16 cellular contexts compared by ENCODE assay signal in the genomic region with DNA sequence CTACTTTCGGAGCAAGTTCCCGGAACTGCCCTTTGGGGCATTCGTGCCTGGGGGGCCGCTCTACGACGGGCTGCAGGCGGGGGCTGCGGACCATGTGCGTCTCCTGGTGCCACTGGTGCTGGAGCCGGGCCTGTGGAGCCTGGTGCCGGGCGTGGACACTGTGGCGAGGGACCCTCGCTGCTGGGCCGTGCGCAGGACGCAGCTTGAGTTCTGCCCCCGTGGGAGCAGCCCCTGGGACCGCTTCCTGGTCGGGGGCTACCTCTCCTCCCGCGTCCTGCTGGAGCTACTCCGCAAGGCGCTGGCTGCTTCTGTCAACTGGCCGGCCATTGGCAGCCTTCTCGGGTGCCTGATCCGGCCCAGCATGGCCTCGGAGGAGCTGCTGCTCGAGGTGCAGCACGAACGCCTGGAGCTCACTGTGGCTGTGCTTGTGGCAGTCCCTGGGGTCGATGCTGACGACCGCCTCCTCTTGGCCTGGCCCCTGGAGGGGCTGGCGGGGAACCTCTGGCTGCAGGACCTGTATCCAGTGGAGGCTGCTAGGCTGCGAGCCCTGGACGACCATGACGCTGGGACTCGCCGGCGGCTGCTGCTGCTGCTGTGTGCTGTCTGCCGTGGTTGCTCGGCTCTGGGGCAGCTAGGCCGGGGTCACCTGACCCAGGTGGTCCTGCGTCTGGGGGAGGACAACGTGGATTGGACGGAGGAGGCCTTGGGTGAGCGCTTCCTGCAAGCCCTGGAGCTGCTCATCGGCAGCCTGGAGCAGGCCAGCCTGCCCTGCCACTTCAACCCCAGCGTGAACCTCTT. TPM values are rescaled to one million over a fixed set of nuclear protein-coding genes. Genes with fewer than 3 reads are reported as not detected.
DNase-seq lines count a peak whose midpoint lies in the region; ATAC-seq, FAIRE-seq and TF ChIP-seq lines count a peak whose summit lies in the region.
"Had no signal": no experiment of that assay in that cellular context is flagged by ENCODE, and none has a peak within 500 bp of the region (broad histone marks: within the 10 kb centered on the region; RNA-seq: fewer than 3 reads in every experiment).

No MANE protein-coding gene starts in this region.

- TF ChIP-seq EP300 in SK-N-SH (IDR thresholded peaks at IDR 0.05; ENCODE audit: borderline replicate concordance in 1 of 2, low read depth in 1 of 2, low read length in 1 of 2): no peak

- no peak for TF ChIP-seq RAD21 in SK-N-SH (IDR thresholded peaks at IDR 0.05; ENCODE audit: low read length)

- H3K4me1 ChIP-seq in NT2/D1 (ENCODE audit: insufficient read depth, insufficient read length) (peaks cover 13% of the 10 kb centered on the region), kidney (ENCODE audit: control insufficient read depth in 1 of 2, insufficient read depth in 1 of 2, low read depth in 1 of 2, low read length in 2 of 2) (peaks cover 13 to 23% of the 10 kb centered on the region in 2 donors), SK-N-SH (ENCODE audit: control insufficient read depth in 1 of 2, insufficient read depth in 2 of 2, low read depth in 1 of 2, low read length in 1 of 2) (peaks cover 8 to 17% of the 10 kb centered on the region in 2 experiments; a peak in 2 of 4 replicates)

- H3K9me3 ChIP-seq in NT2/D1 (ENCODE audit: insufficient read depth, low read length) (no peaks in the 10 kb centered on the region), kidney (ENCODE audit: control insufficient read depth in 1 of 2, low read length in 2 of 2) (no peaks in the 10 kb centered on the region), SK-N-SH (no peaks in the 10 kb centered on the region)
- H3K9me3 ChIP-seq: Caco-2 had no signal

- FAIRE-seq in kidney (lab: Jason Lieb, UNC): no peak
- FAIRE-seq: A204.1, D721Med, G401.6, GM12891, GM19239 had no signal

- WGBS in SK-N-SH (ENCODE audit: low lambda C conversion rate): 94% methylated on average over 16 of the region's 50 CpGs

- TF ChIP-seq CTCF in kidney (IDR thresholded peaks at IDR 0.05; ENCODE audit: borderline replicate concordance, extremely low read depth, insufficient read depth): no peak
- no peak for TF ChIP-seq CTCF in SK-N-SH (IDR thresholded peaks at IDR 0.05)

- peaks cover 9% of the 10 kb centered on the region for H3F3A ChIP-seq in SK-N-SH (replicated peaks; ENCODE audit: insufficient read depth)

- peaks cover 31% of the 10 kb centered on the region for H3K36me3 ChIP-seq in NT2/D1 (ENCODE audit: insufficient read depth, insufficient read length, low read length)
- peaks cover 8 to 28% of the 10 kb centered on the region in 2 donors for H3K36me3 ChIP-seq in kidney (ENCODE audit: control insufficient read depth in 1 of 2, insufficient read depth in 2 of 2, low read length in 2 of 2)
- H3K36me3 ChIP-seq in SK-N-SH (replicated peaks in 1 of 2; ENCODE audit: control insufficient read depth in 1 of 2, insufficient read depth in 2 of 2, low read length in 1 of 2): peaks cover 0 to 24% of the 10 kb centered on the region in 2 experiments

- H3K79me2 ChIP-seq in SK-N-SH (ENCODE audit: insufficient read depth): peaks cover 26% of the 10 kb centered on the region

- ATAC-seq in HG02610 (IDR thresholded peaks at IDR 0.05; ENCODE audit: unreplicated experiment): no peak

- H3K27ac ChIP-seq in kidney (ENCODE audit: low read depth in 2 of 2, low read length in 2 of 2) (no peak overlapping the region), SK-N-SH (ENCODE audit: low read depth in 2 of 2, low read length in 1 of 2) (no peak overlapping the region)
- H3K27ac ChIP-seq: C4-2B, KMS-11 had no signal

- CTCF ChIA-PET in SK-N-SH (lab: Yijun Ruan, JAX): interaction anchor here (1.1 to 1.4 kb wide), 2 partner anchors 37 to 46 kb away, joined by 3 to 5 read pairs; no protein-coding TSS in a partner anchor

- H3K9me2 ChIP-seq in SK-N-SH: no peaks in the 10 kb centered on the region

- H3K4me3 ChIP-seq in NT2/D1 (ENCODE audit: insufficient read length, low read depth) (no peak overlapping the region), kidney (ENCODE audit: low read length in 2 of 2) (no peak overlapping the region), SK-N-SH (ENCODE audit: low read depth in 2 of 2, low read length in 1 of 2) (no peak overlapping the region)

- POLR2A ChIA-PET in SK-N-SH (lab: Yijun Ruan, JAX): no interaction called here

- no peak overlapping the region for H2AFZ ChIP-seq in SK-N-SH (ENCODE audit: low read depth)

- no peak overlapping the region for H3K4me2 ChIP-seq in SK-N-SH
- H3K4me2 ChIP-seq: KMS-11 had no signal

- H3K9ac ChIP-seq in NT2/D1 (ENCODE audit: insufficient read length, low read depth) (peak overlapping the region; percentile 2), kidney (ENCODE audit: low read length in 2 of 2) (no peak overlapping the region), SK-N-SH (no peak overlapping the region)
- H3K9ac ChIP-seq: KMS-11 had no signal

- intact Hi-C loops in kidney (cut with DNase I): no loop called here

- no peaks in the 10 kb centered on the region for H4K20me1 ChIP-seq in SK-N-SH (ENCODE audit: insufficient read depth)

- DNase-seq in NT2/D1 (ENCODE audit: low read depth, low spot score) (no peak), kidney (peak; percentile 69), GOT3 (lab: John Stamatoyannopoulos, UW) (no peak), SK-N-SH (no peak)
- DNase-seq: ACHN; AML-193; Caco-2; CD4-positive, alpha-beta T cell had no signal

- H3K27me3 ChIP-seq in NT2/D1 (ENCODE audit: insufficient read depth, insufficient read length) (no peaks in the 10 kb centered on the region), SK-N-SH (ENCODE audit: insufficient read depth) (no peaks in the 10 kb centered on the region)

TF ChIP-seq in SK-N-SH, 30 proteins besides CTCF, POLR2A, EP300 and RAD21 (continues in another document):
- TF ChIP-seq RCOR1 (IDR thresholded peaks at IDR 0.05; ENCODE audit: low read length): no peak
- TF ChIP-seq RFX5 (IDR thresholded peaks at IDR 0.05; ENCODE audit: low read length): no peak
- TF ChIP-seq, protein P1, sequence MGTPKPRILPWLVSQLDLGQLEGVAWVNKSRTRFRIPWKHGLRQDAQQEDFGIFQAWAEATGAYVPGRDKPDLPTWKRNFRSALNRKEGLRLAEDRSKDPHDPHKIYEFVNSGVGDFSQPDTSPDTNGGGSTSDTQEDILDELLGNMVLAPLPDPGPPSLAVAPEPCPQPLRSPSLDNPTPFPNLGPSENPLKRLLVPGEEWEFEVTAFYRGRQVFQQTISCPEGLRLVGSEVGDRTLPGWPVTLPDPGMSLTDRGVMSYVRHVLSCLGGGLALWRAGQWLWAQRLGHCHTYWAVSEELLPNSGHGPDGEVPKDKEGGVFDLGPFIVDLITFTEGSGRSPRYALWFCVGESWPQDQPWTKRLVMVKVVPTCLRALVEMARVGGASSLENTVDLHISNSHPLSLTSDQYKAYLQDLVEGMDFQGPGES (IDR thresholded peaks at IDR 0.05; ENCODE audit: low read depth, low read length): no peak
- no peak for TF ChIP-seq GABPA (IDR thresholded peaks at IDR 0.05; ENCODE audit: low read depth)
- TF ChIP-seq GATA2 (CRISPR knock-in tag; IDR thresholded peaks at IDR 0.05): no peak
- TF ChIP-seq POLR2AphosphoS5 (IDR thresholded peaks at IDR 0.05; ENCODE audit: low read depth, low read length): no peak
- TF ChIP-seq, protein P2, sequence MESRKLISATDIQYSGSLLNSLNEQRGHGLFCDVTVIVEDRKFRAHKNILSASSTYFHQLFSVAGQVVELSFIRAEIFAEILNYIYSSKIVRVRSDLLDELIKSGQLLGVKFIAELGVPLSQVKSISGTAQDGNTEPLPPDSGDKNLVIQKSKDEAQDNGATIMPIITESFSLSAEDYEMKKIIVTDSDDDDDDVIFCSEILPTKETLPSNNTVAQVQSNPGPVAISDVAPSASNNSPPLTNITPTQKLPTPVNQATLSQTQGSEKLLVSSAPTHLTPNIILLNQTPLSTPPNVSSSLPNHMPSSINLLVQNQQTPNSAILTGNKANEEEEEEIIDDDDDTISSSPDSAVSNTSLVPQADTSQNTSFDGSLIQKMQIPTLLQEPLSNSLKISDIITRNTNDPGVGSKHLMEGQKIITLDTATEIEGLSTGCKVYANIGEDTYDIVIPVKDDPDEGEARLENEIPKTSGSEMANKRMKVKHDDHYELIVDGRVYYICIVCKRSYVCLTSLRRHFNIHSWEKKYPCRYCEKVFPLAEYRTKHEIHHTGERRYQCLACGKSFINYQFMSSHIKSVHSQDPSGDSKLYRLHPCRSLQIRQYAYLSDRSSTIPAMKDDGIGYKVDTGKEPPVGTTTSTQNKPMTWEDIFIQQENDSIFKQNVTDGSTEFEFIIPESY (IDR thresholded peaks at IDR 0.05; ENCODE audit: borderline replicate concordance, low read depth): no peak

RNA-seq across cellular contexts. Expression of a gene that starts 3.6 kb away (rescaled TPM):
- 25.3 TPM for total RNA-seq in kidney
- polyA plus RNA-seq in kidney (ENCODE audit: insufficient read depth, low read depth, low replicate concordance) (19.3 TPM), SK-N-SH (2012; rRNA removed) (12.7 and 16.8 TPM in 2 replicates)
- polyA plus RNA-seq in SK-N-SH (2012; cell fraction: cytosol; rRNA removed): 4.5 and 8.3 TPM in 2 replicates
- 34.8 and 53.1 TPM in 2 replicates for polyA plus RNA-seq in SK-N-SH (2012; cell fraction: nucleus; rRNA removed)

RNA-seq across cellular contexts. Expression of a gene that starts 5.5 kb away (rescaled TPM):
- 301 TPM for total RNA-seq in kidney
- polyA plus RNA-seq in kidney (ENCODE audit: insufficient read depth, low read depth, low replicate concordance): 139 TPM
- polyA plus RNA-seq in SK-N-SH (2012; rRNA removed): 244 and 254 TPM in 2 replicates
- polyA plus RNA-seq in SK-N-SH (2012; cell fraction: cytosol; rRNA removed): 83.4 and 117 TPM in 2 replicates
- 1,164 and 1,190 TPM in 2 replicates for polyA plus RNA-seq in SK-N-SH (2012; cell fraction: nucleus; rRNA removed)

RNA-seq across cellular contexts. Expression of a gene that starts 38.6 kb away (rescaled TPM):
- total RNA-seq in kidney: 13.7 TPM
- 8.0 TPM for polyA plus RNA-seq in kidney (ENCODE audit: insufficient read depth, low read depth, low replicate concordance)
- 29.5 and 31.4 TPM in 2 replicates for polyA plus RNA-seq in SK-N-SH (2012; rRNA removed)
- polyA plus RNA-seq in SK-N-SH (2012; cell fraction: cytosol; rRNA removed): 10.7 and 20.6 TPM in 2 replicates
- 45.7 and 48.1 TPM in 2 replicates for polyA plus RNA-seq in SK-N-SH (2012; cell fraction: nucleus; rRNA removed)

RNA-seq across cellular contexts. Expression of a gene that starts 50.7 kb away (rescaled TPM):
- 30.3 TPM for total RNA-seq in kidney
- polyA plus RNA-seq in kidney (ENCODE audit: insufficient read depth, low read depth, low replicate concordance): 7.9 TPM
- polyA plus RNA-seq in SK-N-SH (2012; rRNA removed): 14.4 and 14.7 TPM in 2 replicates
- polyA plus RNA-seq in SK-N-SH (2012; cell fraction: cytosol; rRNA removed): 10.9 and 11.6 TPM in 2 replicates
- 35.2 and 36.3 TPM in 2 replicates for polyA plus RNA-seq in SK-N-SH (2012; cell fraction: nucleus; rRNA removed)

RNA-seq across cellular contexts. Expression of a gene that starts 51.0 kb away (rescaled TPM):
- 22.4 TPM for total RNA-seq in kidney
- 3.1 TPM for polyA plus RNA-seq in kidney (ENCODE audit: insufficient read depth, low read depth, low replicate concordance)
- polyA plus RNA-seq in SK-N-SH (2012; rRNA removed): 5.6 and 6.2 TPM in 2 replicates
- polyA plus RNA-seq in SK-N-SH (2012; cell fraction: cytosol; rRNA removed): 3.6 and 4.7 TPM in 2 replicates
- polyA plus RNA-seq in SK-N-SH (2012; cell fraction: nucleus; rRNA removed): 8.2 and 10.4 TPM in 2 replicates
